9 cellular contexts compared by ENCODE assay signal in genomic region chr7:158829342-158830210, GRCh38. TPM values are rescaled to one million over a fixed set of nuclear protein-coding genes. Genes with fewer than 3 reads are reported as not detected.
DNase-seq lines count a peak whose midpoint lies in the region; ATAC-seq, FAIRE-seq and TF ChIP-seq lines count a peak whose summit lies in the region.
"Had no signal": no experiment of that assay in that cellular context is flagged by ENCODE, and none has a peak within 500 bp of the region (broad histone marks: within the 10 kb centered on the region; RNA-seq: fewer than 3 reads in every experiment).

Gene ESYT2 (minus strand): TSS chr7:158829509. CDS start chr7:158829418, 91 bp downstream.

- peak within 1 kb of the TSS; percentile 81 for H3K27ac ChIP-seq in AG04450 (ENCODE audit: low read depth, low read length)

- H3K36me3 ChIP-seq in bronchial epithelial cell (ENCODE audit: control insufficient read depth, insufficient read depth, low read length) = no peaks in the 10 kb centered on the region

- POLR2A ChIA-PET in AG04450 (lab: Yijun Ruan, JAX) = interaction anchor here (0.5 to 2.2 kb wide), 7 partner anchors 11 to 354 kb away, joined by 3 to 10 read pairs (median 6); partner anchors contain the start of gene NCAPG2

- H3K27me3 ChIP-seq in AG04450 (ENCODE audit: control insufficient read depth, insufficient read depth, low read length) = no peaks in the 10 kb centered on the region
- H3K27me3 ChIP-seq in bronchial epithelial cell (ENCODE audit: control insufficient read depth, insufficient read depth, low read length) = peaks cover 2% of the 10 kb centered on the region

- peak within 1 kb of the TSS; percentile 88 for H3K4me3 ChIP-seq in AG04450 (ENCODE audit: low read depth, low read length)
- peak within 1 kb of the TSS; percentile 82 for H3K4me3 ChIP-seq in WI38 (ENCODE audit: low read depth, low read length)
- peak within 1 kb of the TSS; percentile 97 for H3K4me3 ChIP-seq in bronchial epithelial cell (ENCODE audit: low read depth, low read length)

- no peaks in the 10 kb centered on the region for H3K9me3 ChIP-seq in AG04450 (ENCODE audit: control insufficient read depth, insufficient read depth, low read length)

- DNase-seq in AG04450 (ENCODE audit: low read depth, low spot score) = peak; percentile 89
- peak; percentile 99 for DNase-seq in NCI-H2227 (lab: John Stamatoyannopoulos, UW; ENCODE audit: unreplicated experiment)
- peak; percentile 80 for DNase-seq in bronchial epithelial cell (ENCODE audit: low read depth)
- DNase-seq in inferior parietal cortex (ENCODE audit: extremely low spot score) = peak; percentile 97
- DNase-seq in stimulated activated CD4-positive, alpha-beta T cell treated with anti-CD3 and anti-CD28 coated beads, Interleukin-12 subunit alpha, Interleukin-12 subunit beta, amount 100 ng/mL, for 4 hours = peak; percentile 100

- TF ChIP-seq CTCF in AG04450 (IDR thresholded peaks at IDR 0.05; ENCODE audit: low read depth, low read length) (peak; percentile 21; the same call in 1 of the 2 replicates), WI38 (IDR thresholded peaks at IDR 0.05; ENCODE audit: low read depth, low read length) (peak; percentile 12; the same call in 1 of the 2 replicates), bronchial epithelial cell (IDR thresholded peaks at IDR 0.05; ENCODE audit: insufficient read depth, low read length, severe bottlenecking) (peak; percentile 40)

- ATAC-seq in GM18870 (IDR thresholded peaks at IDR 0.05; ENCODE audit: unreplicated experiment) = peak; percentile 87
- ATAC-seq in HG03135 (IDR thresholded peaks at IDR 0.05; ENCODE audit: unreplicated experiment) = peak; percentile 83

- no peak for FAIRE-seq in bronchial epithelial cell (lab: Jason Lieb, UNC)
- FAIRE-seq: colon had no signal

- CTCF ChIA-PET in AG04450 (lab: Charles Lee) = interaction anchor here (0.7 to 1.5 kb wide), 2 partner anchors 10 to 147 kb away, joined by 3 read pairs; no protein-coding TSS in a partner anchor

RNA-seq across cellular contexts. Expression of gene ESYT2, which starts in this region (rescaled TPM):
- polyA plus RNA-seq in AG04450 (2011; rRNA removed) = 46.9 and 54.3 TPM in 2 replicates
- polyA minus RNA-seq in AG04450 (2011; rRNA and poly(A)+ RNA removed) = 47.7 and 51.9 TPM in 2 replicates
- 71.8 and 75.0 TPM in 2 replicates for total RNA-seq in bronchial epithelial cell

Comparison
In these comparisons a context has a peak if more than half of its experiments do, and no peak if none do; other contexts are left out.
1. Peak in every context shown above with its lines: DNase-seq, ATAC-seq, H3K4me3 ChIP-seq and H3K27ac ChIP-seq.